ENCODE assay signal across 9 cellular contexts in genomic region chr20:48824830-48825550, GRCh38. TPM values are rescaled to one million over a fixed set of nuclear protein-coding genes. Genes with fewer than 3 reads are reported as not detected.
DNase-seq lines count a peak whose midpoint lies in the region; ATAC-seq, FAIRE-seq and TF ChIP-seq lines count a peak whose summit lies in the region.
"Had no signal": no experiment of that assay in that cellular context is flagged by ENCODE, and none has a peak within 500 bp of the region (broad histone marks: within the 10 kb centered on the region; RNA-seq: fewer than 3 reads in every experiment).

No MANE protein-coding gene starts in this region.

- DNase-seq in CD4-positive, alpha-beta T cell: no peak
- DNase-seq in HL-60 (ENCODE audit: low read depth in 1 of 2, low spot score in 1 of 2) (no peak), GM12878 (ENCODE audit: low read depth, low spot score) (no peak), AG20443 (ENCODE audit: low spot score) (no peak), RCC 7860 (ENCODE audit: low spot score) (no peak)
- DNase-seq in effector CD8-positive, alpha-beta T cell (lab: John Stamatoyannopoulos, UW): no peak
- DNase-seq: NCI-H526 treated with DMSO at 0.1 percent for 48 hours had no signal

- no peak overlapping the region for H3K27ac Mint-ChIP-seq in CD4-positive, alpha-beta T cell
- H3K27ac Mint-ChIP-seq in nephron: peak overlapping the region; percentile 56 to 70 (median 60)

- POLR2A ChIA-PET in CD4-positive, alpha-beta T cell (lab: Charles Lee): no interaction called here
- POLR2A ChIA-PET in GM12878 (lab: Charles Lee): interaction anchor here (0.7 to 2.0 kb wide), 5 partner anchors 17 to 358 kb away, joined by 3 to 10 read pairs (median 5); no protein-coding TSS in a partner anchor

- no peak for ATAC-seq in CD4-positive, alpha-beta T cell (ENCODE audit: poor library complexity)
- no peak for ATAC-seq in GM12878
- no peak for ATAC-seq in GM19023 (IDR thresholded peaks at IDR 0.05; ENCODE audit: unreplicated experiment)

- H3K9ac ChIP-seq in GM12878 (ENCODE audit: control insufficient read depth, insufficient read depth, low read length): peak overlapping the region; percentile 94

- TF ChIP-seq POLR2A in GM12878 (IDR thresholded peaks at IDR 0.05; ENCODE audit: low read depth, low read length): no peak

- SMC1A ChIA-PET in GM12878 (lab: Charles Lee; ENCODE audit: uncharacterized antibody, unreplicated experiment): interaction anchor here (0.7 to 4.5 kb wide), 16 partner anchors 11 to 113 kb away, joined by 3 to 36 read pairs (median 6); no protein-coding TSS in a partner anchor

- no peaks in the 10 kb centered on the region for H3K27me3 ChIP-seq in CD4-positive, alpha-beta T cell (ENCODE audit: control insufficient read depth, insufficient read depth, low read length)
- no peaks in the 10 kb centered on the region for H3K27me3 ChIP-seq in HL-60 (ENCODE audit: insufficient read depth, poor library complexity, severe bottlenecking)
- no peaks in the 10 kb centered on the region for H3K27me3 ChIP-seq in GM12878 (replicated peaks in 1 of 2; ENCODE audit: control insufficient read depth in 2 of 2, insufficient read depth in 2 of 2, low read length in 1 of 2)

- CTCF ChIA-PET in CD4-positive, alpha-beta T cell (lab: Charles Lee): no interaction called here
- CTCF ChIA-PET in GM12878 (lab: Yijun Ruan, JAX): interaction anchor here (0.8 to 4.9 kb wide), 5 partner anchors 17 to 167 kb away, joined by 3 to 35 read pairs (median 3); no protein-coding TSS in a partner anchor

- peak overlapping the region; percentile 63 for H3K27ac ChIP-seq in CD4-positive, alpha-beta T cell (ENCODE audit: low read depth, low read length)
- H3K27ac ChIP-seq in HL-60 (replicated peaks) (0 out of 2 replicates have a peak overlapping the region, but pooled peaks have one; percentile 4), GM12878 (ENCODE audit: control insufficient read depth, insufficient read depth) (peak overlapping the region; percentile 86)

- FAIRE-seq in GM12878 (lab: Jason Lieb, UNC) (no peak), RCC 7860 (lab: Jason Lieb, UNC) (no peak)

- H4K20me1 ChIP-seq in GM12878 (ENCODE audit: control insufficient read depth, insufficient read depth): no peaks in the 10 kb centered on the region

- peaks cover 11% of the 10 kb centered on the region for H3K36me3 Mint-ChIP-seq in CD4-positive, alpha-beta T cell (ENCODE audit: low read depth)
- H3K36me3 Mint-ChIP-seq in nephron (ENCODE audit: low read depth): no peaks in the 10 kb centered on the region

- no peak for TF ChIP-seq RAD21 in GM12878 (IDR thresholded peaks at IDR 0.05; ENCODE audit: insufficient read depth, low read depth, low read length)

- peaks cover 69% of the 10 kb centered on the region for H3K4me1 Mint-ChIP-seq in CD4-positive, alpha-beta T cell (ENCODE audit: low read depth)
- H3K4me1 Mint-ChIP-seq in nephron: peaks cover 36% of the 10 kb centered on the region

- peak overlapping the region; percentile 97 for H3K4me3 Mint-ChIP-seq in CD4-positive, alpha-beta T cell
- H3K4me3 Mint-ChIP-seq in nephron: peak overlapping the region; percentile 91 to 93 (median 92)

- TF ChIP-seq EP300 in GM12878 (IDR thresholded peaks at IDR 0.05; ENCODE audit: borderline replicate concordance in 1 of 2, control insufficient read depth in 1 of 2, low read depth in 2 of 2, low read length in 2 of 2): no peak

- intact Hi-C loops in CD4-positive, alpha-beta T cell (cut with DNase I, micrococcal nuclease): loop anchor here (5.0 to 10.0 kb wide), 4 partner anchors 63 to 887 kb away; partner anchors contain the start of gene B4GALT5 (in 1 of the 2)
- intact Hi-C loops in GM12878 (cut with micrococcal nuclease; ENCODE audit: unreplicated experiment): loop anchor here (1.0 to 5.0 kb wide), 6 partner anchors 36 to 168 kb away; no protein-coding TSS in a partner anchor

- peak overlapping the region; percentile 58 for H3K4me3 ChIP-seq in HL-60 (replicated peaks; ENCODE audit: insufficient read depth, low read length)
- peak overlapping the region; percentile 99 for H3K4me3 ChIP-seq in GM12878

- H3K36me3 ChIP-seq in GM12878 (ENCODE audit: control insufficient read depth in 2 of 2, insufficient read depth in 2 of 2, low read length in 1 of 2): peaks cover 0 to 2% of the 10 kb centered on the region in 2 experiments; a peak in 1 of 4 replicates

- in situ Hi-C loops in GM12878 (cut with MboI): no loop called here

- H3K27me3 Mint-ChIP-seq in CD4-positive, alpha-beta T cell: peaks cover 10% of the 10 kb centered on the region
- H3K27me3 Mint-ChIP-seq in nephron (ENCODE audit: low read depth): peaks cover 42% of the 10 kb centered on the region

- peak overlapping the region; percentile 88 for H3K4me2 ChIP-seq in GM12878 (ENCODE audit: control insufficient read depth, insufficient read depth)

- H3K79me2 ChIP-seq in GM12878 (ENCODE audit: control insufficient read depth, insufficient read depth, low read length): peaks cover 79% of the 10 kb centered on the region

- no peaks in the 10 kb centered on the region for H3K9me3 Mint-ChIP-seq in CD4-positive, alpha-beta T cell
- H3K9me3 Mint-ChIP-seq in nephron: no peaks in the 10 kb centered on the region

- BruUV-seq in GM12878 (replicated peaks; lab: Mats Ljungman, UMichigan): no TSS peak

- no peaks in the 10 kb centered on the region for H3K9me3 ChIP-seq in CD4-positive, alpha-beta T cell (ENCODE audit: control insufficient read depth, low read length)
- H3K9me3 ChIP-seq in GM12878 (replicated peaks; ENCODE audit: control insufficient read depth, insufficient read depth, low read length): no peaks in the 10 kb centered on the region

- RAD21 ChIA-PET in GM12878 (lab: Charles Lee; ENCODE audit: unreplicated experiment): interaction anchor here (0.7 to 6.1 kb wide), 8 partner anchors 17 to 87 kb away, joined by 3 to 41 read pairs (median 8); no protein-coding TSS in a partner anchor

- no peak overlapping the region for H2AFZ ChIP-seq in GM12878 (ENCODE audit: control insufficient read depth, low read depth, low read length)

- peaks cover 37% of the 10 kb centered on the region for H3K4me1 ChIP-seq in GM12878 (ENCODE audit: control insufficient read depth, insufficient read depth, low read length)

- no peak for TF ChIP-seq CTCF in CD4-positive, alpha-beta T cell (IDR thresholded peaks at IDR 0.05)
- TF ChIP-seq CTCF in HL-60 (IDR thresholded peaks at IDR 0.05; ENCODE audit: insufficient read depth, low read length): no peak
- no peak for TF ChIP-seq CTCF in GM12878 (IDR thresholded peaks at IDR 0.05 in 2 of 3, conservative IDR thresholded peaks at IDR 0.05 in 1 of 3; ENCODE audit: control insufficient read depth in 2 of 3, extremely low read depth in 1 of 3, insufficient read depth in 1 of 3, low read depth in 3 of 3, low read length in 3 of 3)
- TF ChIP-seq CTCF in nephron (IDR thresholded peaks at IDR 0.05; ENCODE audit: unreplicated experiment in 3 of 3): no peak

- 1% methylated on average over 12 of the region's 12 CpGs for WGBS in GM12878 (ENCODE audit: insufficient coverage, insufficient replicate concordance, low lambda C conversion rate, missing lambda C conversion rate)

TF ChIP-seq in GM12878, 131 proteins besides CTCF, POLR2A, EP300 and RAD21 (continues in another document):
- TF ChIP-seq CHD1 (IDR thresholded peaks at IDR 0.05; ENCODE audit: low read depth, low read length) (0 out of 2 replicates have a peak, but pooled peaks have one; percentile 43), ETV6 (conservative IDR thresholded peaks at IDR 0.05 in 1 of 2, IDR thresholded peaks at IDR 0.05 in 1 of 2; ENCODE audit: borderline replicate concordance in 1 of 2, low read depth in 1 of 2) (peak in 1 of 2 experiments; percentile 10; a peak in 2 of 4 replicates), FOS (IDR thresholded peaks at IDR 0.05; ENCODE audit: borderline replicate concordance, extremely low read depth, insufficient read length) (no peak), USF2 (IDR thresholded peaks at IDR 0.05; ENCODE audit: borderline replicate concordance, low read depth, low read length) (no peak), CBFB (IDR thresholded peaks at IDR 0.05; ENCODE audit: low read depth) (no peak), E2F4 (IDR thresholded peaks at IDR 0.05; ENCODE audit: low read depth, low read length) (no peak), IKZF2 (IDR thresholded peaks at IDR 0.05) (no peak), IRF4 (IDR thresholded peaks at IDR 0.05; ENCODE audit: low read depth, low read length) (no peak), SMARCA5 (IDR thresholded peaks at IDR 0.05) (no peak)

RNA-seq across cellular contexts. Expression of gene PREX1, which starts 2.8 kb away (rescaled TPM):
- total RNA-seq in CD4-positive, alpha-beta T cell: 10 to 100 TPM; 73.9 to 74.5 TPM
- total RNA-seq in GM12878 (2013; cell fraction: nucleolus; rRNA removed): 138 and 148 TPM in 2 replicates
- 79.5 and 82.6 TPM in 2 replicates for total RNA-seq in GM12878 (2014; rRNA removed)
- 41.9 and 48.6 TPM in 2 replicates for total RNA-seq in GM12878 (2014; rRNA removed; fragmentation: Illumina TruSeq; extraction: Trizol)
- total RNA-seq in GM12878 (2021): 108 and 114 TPM in 2 replicates
- 23.6 TPM for polyA plus RNA-seq in GM12878 (2011; ENCODE audit: low read depth)
- polyA plus RNA-seq in GM12878 (2011; rRNA removed): 16.3 and 29.3 TPM in 2 replicates
- 30.8 and 32.4 TPM in 2 replicates for polyA plus RNA-seq in GM12878 (2011; cell fraction: cytosol; rRNA removed)
- 74.6 and 90.7 TPM in 2 replicates for polyA plus RNA-seq in GM12878 (2011; cell fraction: nucleus; rRNA removed)
- polyA plus RNA-seq in GM12878 (2012): 56.3 and 62.3 TPM in 2 replicates
- 25.2 and 49.0 TPM in 2 replicates for polyA plus RNA-seq in GM12878 (2014; fragmentation: Illumina TruSeq; extraction: Trizol)
- 1 to 10 TPM; 2.6 to 6.7 TPM for polyA plus RNA-seq in GM12878 (2014; fragmentation: Nextera tagmentation; extraction: Ambion mirVana)
- polyA plus RNA-seq in GM12878 (2014; rRNA removed): 60.5 and 76.1 TPM in 2 replicates
- polyA plus RNA-seq in GM12878 (2016; fragmentation: Nextera tagmentation; extraction: Ambion mirVana): 10 to 100 TPM; 17.7 to 22.1 TPM
- polyA minus RNA-seq in GM12878 (2011; rRNA and poly(A)+ RNA removed): 42.1 and 65.5 TPM in 2 replicates
- 21.6 and 22.1 TPM in 2 replicates for polyA minus RNA-seq in GM12878 (2011; cell fraction: cytosol; rRNA and poly(A)+ RNA removed)
- 31.8 and 50.9 TPM in 2 replicates for polyA minus RNA-seq in GM12878 (2011; cell fraction: nucleus; rRNA and poly(A)+ RNA removed)

Comparison
In these comparisons a context has a peak if more than half of its experiments do, and no peak if none do; other contexts are left out.
1. H3K27ac ChIP-seq: peak in every context shown above with its lines; median percentile 86 in GM12878; 63 in CD4-positive, alpha-beta T cell; 4 in HL-60.